In genomic region chr10:46098379-46098778, GRCh38 we compare ENCODE assay signal across 17 cellular contexts. TPM values are rescaled to one million over a fixed set of nuclear protein-coding genes. Genes with fewer than 3 reads are reported as not detected.
"Had no signal": no experiment of that assay in that cellular context is flagged by ENCODE, and none has a peak within 500 bp of the region (broad histone marks: within the 10 kb centered on the region; RNA-seq: fewer than 3 reads in every experiment).

No MANE protein-coding gene starts in this region.

- H3K36me3 ChIP-seq: sigmoid colon, suprapubic skin, upper lobe of left lung had no signal

- H3K4me1 ChIP-seq: suprapubic skin had no signal

- H3K9me3 Mint-ChIP-seq: activated T-helper 1 cell treated with anti-CD3 and anti-CD28 coated beads, Interleukin-12 subunit alpha, Interleukin-12 subunit beta, Interleukin-2, Interleukin-4 antibody, amounts not matched to agents 30 ng/mL and 10 ng/mL and 1 ng/mL, durations not matched to agents 14 hours and 24 hours and 36 hours; brain; dendritic cell treated with granulocyte-macrophage colony-stimulating factor and Interleukin-4, amounts not matched to agents 40 ng/mL and 50 ng/mL, for 4 days; nephron had no signal

- DNase-seq: activated naive CD4-positive, alpha-beta T cell treated with anti-CD3 and anti-CD28 coated beads for 36 hours; amygdala; glutamatergic neuron; sigmoid colon; stimulated activated CD4-positive, alpha-beta T cell treated with anti-CD3 and anti-CD28 coated beads, Interleukin-12 subunit alpha, Interleukin-12 subunit beta, amount 100 ng/mL, for 4 hours; stimulated activated naive CD8-positive, alpha-beta T cell treated with anti-CD3 and anti-CD28 coated beads, Interleukin-15, Interleukin-2, amounts not matched to agents 100 U/mL and 50 U/mL, for 24 hours; SW 1271 had no signal

- H3K36me3 Mint-ChIP-seq: brain had no signal

- ATAC-seq: esophagus mucosa; stimulated activated naive CD8-positive, alpha-beta T cell treated with anti-CD3 and anti-CD28 coated beads, Interleukin-15, Interleukin-2, amounts not matched to agents 100 U/mL and 50 U/mL, for 24 hours had no signal

- H3K4me3 Mint-ChIP-seq: activated naive CD4-positive, alpha-beta T cell treated with anti-CD3 and anti-CD28 coated beads for 36 hours; activated T-helper 1 cell treated with anti-CD3 and anti-CD28 coated beads, Interleukin-12 subunit alpha, Interleukin-12 subunit beta, Interleukin-2, Interleukin-4 antibody, amounts not matched to agents 30 ng/mL and 10 ng/mL and 1 ng/mL, durations not matched to agents 14 hours and 24 hours and 36 hours; brain; dendritic cell treated with granulocyte-macrophage colony-stimulating factor and Interleukin-4, amounts not matched to agents 40 ng/mL and 50 ng/mL, for 4 days; nephron had no signal

- H3K4me1 Mint-ChIP-seq: brain, nephron had no signal

- H3K4me3 ChIP-seq: sigmoid colon, suprapubic skin, upper lobe of left lung had no signal

- H3K27ac Mint-ChIP-seq: activated naive CD4-positive, alpha-beta T cell treated with anti-CD3 and anti-CD28 coated beads for 36 hours; activated T-helper 1 cell treated with anti-CD3 and anti-CD28 coated beads, Interleukin-12 subunit alpha, Interleukin-12 subunit beta, Interleukin-2, Interleukin-4 antibody, amounts not matched to agents 30 ng/mL and 10 ng/mL and 1 ng/mL, durations not matched to agents 14 hours and 24 hours and 36 hours; dendritic cell treated with granulocyte-macrophage colony-stimulating factor and Interleukin-4, amounts not matched to agents 40 ng/mL and 50 ng/mL, for 4 days; nephron had no signal

- H3K27ac ChIP-seq: sigmoid colon, suprapubic skin, upper lobe of left lung had no signal

- H3K9me3 ChIP-seq: sigmoid colon, suprapubic skin, upper lobe of left lung had no signal

- H3K27me3 ChIP-seq: sigmoid colon, suprapubic skin, upper lobe of left lung had no signal

- H3K27me3 Mint-ChIP-seq: dendritic cell treated with granulocyte-macrophage colony-stimulating factor and Interleukin-4, amounts not matched to agents 40 ng/mL and 50 ng/mL, for 4 days had no signal

RNA-seq across cellular contexts. Expression of gene MSMB, which starts 52.3 kb away (rescaled TPM):
- total RNA-seq: activated naive CD4-positive, alpha-beta T cell treated with anti-CD3 and anti-CD28 coated beads for 36 hours; activated T-helper 1 cell treated with anti-CD3 and anti-CD28 coated beads, Interleukin-12 subunit alpha, Interleukin-12 subunit beta, Interleukin-2, Interleukin-4 antibody, amounts not matched to agents 30 ng/mL and 10 ng/mL and 1 ng/mL, durations not matched to agents 14 hours and 24 hours and 36 hours; fibroblast of villous mesenchyme; lung microvascular endothelial cell; osteoblast; sigmoid colon had no signal
- polyA plus RNA-seq: sigmoid colon had no signal
